ENCODE assay signal across 2 cellular contexts in genomic region chr2:172748543-172748942, GRCh38. TPM values are rescaled to one million over a fixed set of nuclear protein-coding genes. Genes with fewer than 3 reads are reported as not detected.
"Had no signal": no experiment of that assay in that cellular context is flagged by ENCODE, and none has a peak within 500 bp of the region (broad histone marks: within the 10 kb centered on the region; RNA-seq: fewer than 3 reads in every experiment).

No MANE protein-coding gene starts in this region.

RNA-seq across cellular contexts. Expression of gene RAPGEF4, which starts 12.9 kb away (rescaled TPM):
- total RNA-seq: activated B cell treated with CpG ODN at 0.5 μM for 24 hours; activated CD8-positive, alpha-beta memory T cell treated with anti-CD3 and anti-CD28 coated beads for 36 hours had no signal
